ENCODE assay signal across 1 cellular context in the genomic region with DNA sequence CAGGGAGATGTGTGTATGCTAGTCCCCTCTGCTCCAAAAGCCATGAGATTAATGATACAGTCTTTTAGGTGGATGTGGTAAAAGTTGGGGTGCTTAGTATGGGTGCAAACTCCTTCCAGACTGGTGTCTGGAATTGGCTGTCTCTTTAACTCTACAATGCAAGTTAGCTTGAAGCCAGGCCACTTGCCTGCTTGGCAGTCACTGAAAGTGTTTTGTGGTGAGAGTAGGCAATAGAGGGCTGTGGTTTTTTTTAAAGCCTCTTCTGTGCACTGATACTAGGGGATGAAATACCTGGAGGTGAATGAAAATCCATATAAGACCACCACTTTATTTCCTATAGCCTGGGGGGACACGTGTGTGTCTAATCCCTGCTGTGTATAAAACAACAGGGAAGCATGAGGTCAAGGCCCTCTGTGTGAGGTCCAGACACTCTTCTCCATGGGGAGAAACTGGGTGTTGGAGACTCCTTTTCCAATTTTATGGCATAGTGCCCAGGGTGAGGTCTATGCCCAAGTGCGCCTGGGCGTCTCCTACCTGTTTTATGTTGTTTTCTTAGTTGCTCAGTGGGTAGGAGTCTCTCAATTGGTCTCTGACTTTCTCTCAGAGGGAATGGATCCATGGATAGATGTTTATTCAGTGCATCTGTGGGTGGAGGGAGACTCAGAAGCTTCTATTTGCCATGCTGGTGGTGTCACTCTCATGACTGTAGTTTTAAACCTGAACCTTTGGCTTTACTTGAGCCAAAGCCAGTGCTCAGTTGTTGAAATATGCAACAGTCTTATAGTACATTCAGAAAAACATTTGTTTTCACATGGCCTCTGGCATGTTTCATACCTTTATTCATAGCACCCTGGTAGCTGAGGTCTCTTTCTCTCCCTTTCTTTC.
TF ChIP-seq lines count a peak whose summit lies in the region.

No MANE protein-coding gene starts in this region.

TF ChIP-seq in HEK293, 187 proteins besides CTCF, POLR2A, EP300 and RAD21 (continued from another document):
- TF ChIP-seq, protein P1, sequence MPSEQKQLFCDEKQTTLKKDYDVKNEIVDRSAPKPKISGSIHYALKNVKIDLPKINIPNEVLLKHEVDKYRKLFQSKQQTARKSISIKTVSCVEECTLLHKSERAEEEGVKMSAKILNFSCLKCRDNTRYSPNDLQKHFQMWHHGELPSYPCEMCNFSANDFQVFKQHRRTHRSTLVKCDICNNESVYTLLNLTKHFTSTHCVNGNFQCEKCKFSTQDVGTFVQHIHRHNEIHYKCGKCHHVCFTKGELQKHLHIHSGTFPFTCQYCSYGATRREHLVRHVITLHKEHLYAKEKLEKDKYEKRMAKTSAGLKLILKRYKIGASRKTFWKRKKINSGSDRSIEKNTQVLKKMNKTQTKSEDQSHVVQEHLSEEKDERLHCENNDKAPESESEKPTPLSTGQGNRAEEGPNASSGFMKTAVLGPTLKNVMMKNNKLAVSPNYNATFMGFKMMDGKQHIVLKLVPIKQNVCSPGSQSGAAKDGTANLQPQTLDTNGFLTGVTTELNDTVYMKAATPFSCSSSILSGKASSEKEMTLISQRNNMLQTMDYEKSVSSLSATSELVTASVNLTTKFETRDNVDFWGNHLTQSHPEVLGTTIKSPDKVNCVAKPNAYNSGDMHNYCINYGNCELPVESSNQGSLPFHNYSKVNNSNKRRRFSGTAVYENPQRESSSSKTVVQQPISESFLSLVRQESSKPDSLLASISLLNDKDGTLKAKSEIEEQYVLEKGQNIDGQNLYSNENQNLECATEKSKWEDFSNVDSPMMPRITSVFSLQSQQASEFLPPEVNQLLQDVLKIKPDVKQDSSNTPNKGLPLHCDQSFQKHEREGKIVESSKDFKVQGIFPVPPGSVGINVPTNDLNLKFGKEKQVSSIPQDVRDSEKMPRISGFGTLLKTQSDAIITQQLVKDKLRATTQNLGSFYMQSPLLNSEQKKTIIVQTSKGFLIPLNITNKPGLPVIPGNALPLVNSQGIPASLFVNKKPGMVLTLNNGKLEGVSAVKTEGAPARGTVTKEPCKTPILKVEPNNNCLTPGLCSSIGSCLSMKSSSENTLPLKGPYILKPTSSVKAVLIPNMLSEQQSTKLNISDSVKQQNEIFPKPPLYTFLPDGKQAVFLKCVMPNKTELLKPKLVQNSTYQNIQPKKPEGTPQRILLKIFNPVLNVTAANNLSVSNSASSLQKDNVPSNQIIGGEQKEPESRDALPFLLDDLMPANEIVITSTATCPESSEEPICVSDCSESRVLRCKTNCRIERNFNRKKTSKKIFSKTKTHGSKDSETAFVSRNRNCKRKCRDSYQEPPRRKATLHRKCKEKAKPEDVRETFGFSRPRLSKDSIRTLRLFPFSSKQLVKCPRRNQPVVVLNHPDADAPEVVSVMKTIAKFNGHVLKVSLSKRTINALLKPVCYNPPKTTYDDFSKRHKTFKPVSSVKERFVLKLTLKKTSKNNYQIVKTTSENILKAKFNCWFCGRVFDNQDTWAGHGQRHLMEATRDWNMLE (tag by site-specific recombination; conservative IDR thresholded peaks at IDR 0.05; ENCODE audit: low read depth): no peak
- TF ChIP-seq ZIC2 (tag by site-specific recombination; IDR thresholded peaks at IDR 0.05) (peak; percentile 93), ZNF596 (tag by site-specific recombination; IDR thresholded peaks at IDR 0.05) (no peak), ZBTB20 (tag by site-specific recombination; IDR thresholded peaks at IDR 0.05) (no peak), HOXD13 (CRISPR knock-in tag; IDR thresholded peaks at IDR 0.05; ENCODE audit: borderline replicate concordance) (peak; percentile 88), ZFP3 (tag by site-specific recombination; IDR thresholded peaks at IDR 0.05; ENCODE audit: low read depth) (no peak), SCRT2 (tag by site-specific recombination; IDR thresholded peaks at IDR 0.05) (no peak), WT1 (tag by site-specific recombination; IDR thresholded peaks at IDR 0.05) (peak; percentile 69; the same call in 1 of the 2 replicates), OSR2 (tag by site-specific recombination; IDR thresholded peaks at IDR 0.05) (0 out of 2 replicates have a peak, but pooled peaks have one; percentile 11), ZXDB (tag by site-specific recombination; IDR thresholded peaks at IDR 0.05) (no peak), GLIS1 (tag by site-specific recombination; IDR thresholded peaks at IDR 0.05) (peak; percentile 97), ZNF777 (tag by site-specific recombination; IDR thresholded peaks at IDR 0.05; ENCODE audit: borderline replicate concordance) (no peak), IKZF3 (tag by site-specific recombination; IDR thresholded peaks at IDR 0.05) (no peak), TCF7L2 (IDR thresholded peaks at IDR 0.05; ENCODE audit: borderline replicate concordance, low read depth, low read length) (no peak), KLF1 (tag by site-specific recombination; IDR thresholded peaks at IDR 0.05) (peak; percentile 66; the same call in 1 of the 2 replicates), EGR2 (tag by site-specific recombination; IDR thresholded peaks at IDR 0.05; ENCODE audit: low read depth) (peak; percentile 74), ZNF530 (tag by site-specific recombination; IDR thresholded peaks at IDR 0.05; ENCODE audit: low read depth) (no peak), ZNF473 (tag by site-specific recombination; IDR thresholded peaks at IDR 0.05) (no peak), ZNF629 (tag by site-specific recombination; IDR thresholded peaks at IDR 0.05) (no peak), FEZF1 (tag by site-specific recombination; IDR thresholded peaks at IDR 0.05) (peak; percentile 83), ZFP37 (tag by site-specific recombination; IDR thresholded peaks at IDR 0.05) (no peak), ZNF121 (tag by site-specific recombination; IDR thresholded peaks at IDR 0.05) (no peak)
- TF ChIP-seq, protein P2, sequence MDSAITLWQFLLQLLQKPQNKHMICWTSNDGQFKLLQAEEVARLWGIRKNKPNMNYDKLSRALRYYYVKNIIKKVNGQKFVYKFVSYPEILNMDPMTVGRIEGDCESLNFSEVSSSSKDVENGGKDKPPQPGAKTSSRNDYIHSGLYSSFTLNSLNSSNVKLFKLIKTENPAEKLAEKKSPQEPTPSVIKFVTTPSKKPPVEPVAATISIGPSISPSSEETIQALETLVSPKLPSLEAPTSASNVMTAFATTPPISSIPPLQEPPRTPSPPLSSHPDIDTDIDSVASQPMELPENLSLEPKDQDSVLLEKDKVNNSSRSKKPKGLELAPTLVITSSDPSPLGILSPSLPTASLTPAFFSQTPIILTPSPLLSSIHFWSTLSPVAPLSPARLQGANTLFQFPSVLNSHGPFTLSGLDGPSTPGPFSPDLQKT (IDR thresholded peaks at IDR 0.05; ENCODE audit: borderline replicate concordance, low read depth, low read length): no peak
- TF ChIP-seq, protein P3, sequence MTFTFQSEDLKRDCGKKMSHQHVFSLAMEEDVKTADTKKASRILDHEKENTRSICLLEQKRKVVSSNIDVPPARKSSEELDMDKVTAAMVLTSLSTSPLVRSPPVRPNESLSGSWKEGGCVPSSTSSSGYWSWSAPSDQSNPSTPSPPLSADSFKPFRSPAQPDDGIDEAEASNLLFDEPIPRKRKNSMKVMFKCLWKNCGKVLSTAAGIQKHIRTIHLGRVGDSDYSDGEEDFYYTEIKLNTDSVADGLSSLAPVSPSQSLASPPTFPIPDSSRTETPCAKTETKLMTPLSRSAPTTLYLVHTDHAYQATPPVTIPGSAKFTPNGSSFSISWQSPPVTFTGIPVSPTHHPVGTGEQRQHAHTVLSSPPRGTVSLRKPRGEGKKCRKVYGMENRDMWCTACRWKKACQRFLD (tag by site-specific recombination; IDR thresholded peaks at IDR 0.05): no peak
- TF ChIP-seq, protein P4, sequence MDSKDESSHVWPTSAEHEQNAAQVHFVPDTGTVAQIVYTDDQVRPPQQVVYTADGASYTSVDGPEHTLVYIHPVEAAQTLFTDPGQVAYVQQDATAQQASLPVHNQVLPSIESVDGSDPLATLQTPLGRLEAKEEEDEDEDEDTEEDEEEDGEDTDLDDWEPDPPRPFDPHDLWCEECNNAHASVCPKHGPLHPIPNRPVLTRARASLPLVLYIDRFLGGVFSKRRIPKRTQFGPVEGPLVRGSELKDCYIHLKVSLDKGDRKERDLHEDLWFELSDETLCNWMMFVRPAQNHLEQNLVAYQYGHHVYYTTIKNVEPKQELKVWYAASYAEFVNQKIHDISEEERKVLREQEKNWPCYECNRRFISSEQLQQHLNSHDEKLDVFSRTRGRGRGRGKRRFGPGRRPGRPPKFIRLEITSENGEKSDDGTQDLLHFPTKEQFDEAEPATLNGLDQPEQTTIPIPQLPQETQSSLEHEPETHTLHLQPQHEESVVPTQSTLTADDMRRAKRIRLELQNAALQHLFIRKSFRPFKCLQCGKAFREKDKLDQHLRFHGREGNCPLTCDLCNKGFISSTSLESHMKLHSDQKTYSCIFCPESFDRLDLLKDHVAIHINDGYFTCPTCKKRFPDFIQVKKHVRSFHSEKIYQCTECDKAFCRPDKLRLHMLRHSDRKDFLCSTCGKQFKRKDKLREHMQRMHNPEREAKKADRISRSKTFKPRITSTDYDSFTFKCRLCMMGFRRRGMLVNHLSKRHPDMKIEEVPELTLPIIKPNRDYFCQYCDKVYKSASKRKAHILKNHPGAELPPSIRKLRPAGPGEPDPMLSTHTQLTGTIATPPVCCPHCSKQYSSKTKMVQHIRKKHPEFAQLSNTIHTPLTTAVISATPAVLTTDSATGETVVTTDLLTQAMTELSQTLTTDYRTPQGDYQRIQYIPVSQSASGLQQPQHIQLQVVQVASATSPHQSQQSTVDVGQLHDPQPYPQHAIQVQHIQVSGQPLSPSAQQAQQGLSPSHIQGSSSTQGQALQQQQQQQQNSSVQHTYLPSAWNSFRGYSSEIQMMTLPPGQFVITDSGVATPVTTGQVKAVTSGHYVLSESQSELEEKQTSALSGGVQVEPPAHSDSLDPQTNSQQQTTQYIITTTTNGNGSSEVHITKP (tag by site-specific recombination; IDR thresholded peaks at IDR 0.05): no peak
TF ChIP-seq in HEK293: peak in this region for 10.
